ENCODE assay signal across 42 cellular contexts in genomic region chr1:222535455-222535854, GRCh38. TPM values are rescaled to one million over a fixed set of nuclear protein-coding genes. Genes with fewer than 3 reads are reported as not detected.
"Had no signal": no experiment of that assay in that cellular context is flagged by ENCODE, and none has a peak within 500 bp of the region (broad histone marks: within the 10 kb centered on the region; RNA-seq: fewer than 3 reads in every experiment).

No MANE protein-coding gene starts in this region.

- H3K4me3 Mint-ChIP-seq: activated naive CD4-positive, alpha-beta T cell treated with anti-CD3 and anti-CD28 coated beads for 36 hours; activated naive CD4-positive, alpha-beta T cell treated with anti-CD3 and anti-CD28 coated beads, Interleukin-2, amount 10 ng/mL, durations not matched to agents 7 days and 5 days; activated naive CD4-positive, alpha-beta T cell treated with anti-CD3 and anti-CD28 coated beads, Interleukin-2, amount 50 U/mL, for 24 hours; activated naive CD8-positive, alpha-beta T cell; activated naive CD8-positive, alpha-beta T cell treated with anti-CD3 and anti-CD28 coated beads for 36 hours; activated naive CD8-positive, alpha-beta T cell treated with anti-CD3 and anti-CD28 coated beads, Interleukin-2, amount 10 ng/mL, durations not matched to agents 7 days and 5 days; activated naive CD8-positive, alpha-beta T cell treated with anti-CD3 and anti-CD28 coated beads, Interleukin-2, amount 50 U/mL, for 24 hours; activated T-cell treated with anti-CD3 and anti-CD28 coated beads, Interleukin-2, amount 50 U/mL, for 24 hours; activated T-cell treated with anti-CD3 and anti-CD28 coated beads, Interleukin-2, amount 50 U/mL, for 4 hours; activated T-cell treated with anti-CD3 and anti-CD28 coated beads, Interleukin-2, amount 50 U/mL, for 72 hours; activated T-helper 1 cell treated with anti-CD3 and anti-CD28 coated beads, Interleukin-12 subunit alpha, Interleukin-12 subunit beta, Interleukin-2, Interleukin-4 antibody, amounts not matched to agents 30 ng/mL and 10 ng/mL and 1 ng/mL, durations not matched to agents 14 hours and 24 hours and 36 hours; activated T-helper 17 cell treated with anti-CD3 and anti-CD28 coated beads, Interleukin-2, amount 50 U/mL, for 72 hours; brain; central memory CD8-positive, alpha-beta T cell had no signal

- H3K4me1 Mint-ChIP-seq: activated naive CD4-positive, alpha-beta T cell treated with anti-CD3 and anti-CD28 coated beads, Interleukin-2, amount 10 ng/mL, durations not matched to agents 7 days and 5 days; activated naive CD4-positive, alpha-beta T cell treated with anti-CD3 and anti-CD28 coated beads, Interleukin-2, amount 50 U/mL, for 24 hours; activated naive CD8-positive, alpha-beta T cell treated with anti-CD3 and anti-CD28 coated beads for 36 hours; activated naive CD8-positive, alpha-beta T cell treated with anti-CD3 and anti-CD28 coated beads, Interleukin-2, amount 10 ng/mL, durations not matched to agents 7 days and 5 days; activated naive CD8-positive, alpha-beta T cell treated with anti-CD3 and anti-CD28 coated beads, Interleukin-2, amount 50 U/mL, for 24 hours; activated T-helper 17 cell treated with anti-CD3 and anti-CD28 coated beads, Interleukin-2, amount 50 U/mL, for 72 hours; brain; central memory CD8-positive, alpha-beta T cell had no signal

- FAIRE-seq: astrocyte, bronchial epithelial cell had no signal

- H3K27ac ChIP-seq: adrenal gland, ascending aorta, body of pancreas, brain microvascular endothelial cell, breast epithelium, cardiac muscle cell had no signal

- H3K36me3 Mint-ChIP-seq: activated naive CD4-positive, alpha-beta T cell treated with anti-CD3 and anti-CD28 coated beads, Interleukin-2, amount 10 ng/mL, durations not matched to agents 7 days and 5 days; activated naive CD4-positive, alpha-beta T cell treated with anti-CD3 and anti-CD28 coated beads, Interleukin-2, amount 50 U/mL, for 24 hours; activated naive CD4-positive, alpha-beta T cell treated with anti-CD3 and anti-CD28 coated beads, Interleukin-2, amount 50 U/mL, for 72 hours; activated naive CD8-positive, alpha-beta T cell treated with anti-CD3 and anti-CD28 coated beads for 36 hours; activated naive CD8-positive, alpha-beta T cell treated with anti-CD3 and anti-CD28 coated beads, Interleukin-2, amount 10 ng/mL, durations not matched to agents 7 days and 5 days; brain had no signal

- H3K27me3 ChIP-seq: adrenal gland, ascending aorta, body of pancreas, brain microvascular endothelial cell, breast epithelium, cardiac muscle cell had no signal

- ATAC-seq: activated naive CD4-positive, alpha-beta T cell treated with anti-CD3 and anti-CD28 coated beads, Interleukin-2, amount 50 U/mL, for 72 hours; activated naive CD8-positive, alpha-beta T cell treated with anti-CD3 and anti-CD28 coated beads, Interleukin-2, amount 50 U/mL, for 24 hours; activated T-cell treated with anti-CD3 and anti-CD28 coated beads, Interleukin-2, amount 50 U/mL, for 4 hours; activated T-cell treated with anti-CD3 and anti-CD28 coated beads, Interleukin-2, amount 50 U/mL, for 72 hours; activated T-helper 17 cell treated with anti-CD3 and anti-CD28 coated beads, Interleukin-2, amount 50 U/mL, for 72 hours; body of pancreas had no signal

- H3K9me3 ChIP-seq: adrenal gland, ascending aorta, body of pancreas, breast epithelium had no signal

- H3K4me3 ChIP-seq: adrenal gland, ascending aorta, body of pancreas, breast epithelium, cardiac muscle cell had no signal

- H3K36me3 ChIP-seq: adrenal gland, ascending aorta, brain microvascular endothelial cell, breast epithelium, cardiac muscle cell had no signal

- DNase-seq: activated effector memory CD4-positive, alpha-beta T cell treated with anti-CD3 and anti-CD28 coated beads, Interleukin-2, amount 50 U/mL, for 16 hours; activated effector memory CD4-positive, alpha-beta T cell treated with Interleukin-2 at 50 U/mL for 16 hours; activated gamma-delta T cell; activated gamma-delta T cell treated with Interleukin-2 at 50 U/mL for 16 hours; activated naive CD4-positive, alpha-beta T cell; activated naive CD4-positive, alpha-beta T cell treated with anti-CD3 and anti-CD28 coated beads for 36 hours; activated naive CD4-positive, alpha-beta T cell treated with anti-CD3 and anti-CD28 coated beads, Interleukin-2, amount 10 ng/mL, durations not matched to agents 7 days and 5 days; activated naive CD4-positive, alpha-beta T cell treated with anti-CD3 and anti-CD28 coated beads, Interleukin-2, amount 50 U/mL, for 16 hours; activated naive CD4-positive, alpha-beta T cell treated with Interleukin-2 at 50 U/mL for 16 hours; activated naive CD8-positive, alpha-beta T cell treated with anti-CD3 and anti-CD28 coated beads for 36 hours; activated naive CD8-positive, alpha-beta T cell treated with anti-CD3 and anti-CD28 coated beads, Interleukin-2, amount 10 ng/mL, durations not matched to agents 7 days and 5 days; activated naive CD8-positive, alpha-beta T cell treated with anti-CD3 and anti-CD28 coated beads, Interleukin-2, amount 50 U/mL, for 24 hours; activated T-cell treated with anti-CD3 and anti-CD28 coated beads, Interleukin-2, amount 50 U/mL, for 1 hour; activated T-cell treated with anti-CD3 and anti-CD28 coated beads, Interleukin-2, amount 50 U/mL, for 24 hours; activated T-cell treated with anti-CD3 and anti-CD28 coated beads, Interleukin-2, amount 50 U/mL, for 4 hours; activated T-cell treated with anti-CD3 and anti-CD28 coated beads, Interleukin-2, amount 50 U/mL, for 48 hours; activated T-cell treated with anti-CD3 and anti-CD28 coated beads, Interleukin-2, amount 50 U/mL, for 72 hours; adrenal gland; amniotic stem cell; amygdala; anterior cingulate cortex; aorta; body of pancreas; brain microvascular endothelial cell; caudate nucleus; central memory CD4-positive, alpha-beta T cell; cerebellar nuclear complex had no signal

- H3K9me3 Mint-ChIP-seq: activated naive CD4-positive, alpha-beta T cell treated with anti-CD3 and anti-CD28 coated beads for 36 hours; activated naive CD4-positive, alpha-beta T cell treated with anti-CD3 and anti-CD28 coated beads, Interleukin-2, amount 10 ng/mL, durations not matched to agents 7 days and 5 days; activated naive CD4-positive, alpha-beta T cell treated with anti-CD3 and anti-CD28 coated beads, Interleukin-2, amount 50 U/mL, for 24 hours; activated naive CD4-positive, alpha-beta T cell treated with anti-CD3 and anti-CD28 coated beads, Interleukin-2, amount 50 U/mL, for 72 hours; activated naive CD8-positive, alpha-beta T cell treated with anti-CD3 and anti-CD28 coated beads for 36 hours; activated naive CD8-positive, alpha-beta T cell treated with anti-CD3 and anti-CD28 coated beads, Interleukin-2, amount 10 ng/mL, durations not matched to agents 7 days and 5 days; activated naive CD8-positive, alpha-beta T cell treated with anti-CD3 and anti-CD28 coated beads, Interleukin-2, amount 50 U/mL, for 24 hours; activated T-cell treated with anti-CD3 and anti-CD28 coated beads, Interleukin-2, amount 50 U/mL, for 24 hours; activated T-cell treated with anti-CD3 and anti-CD28 coated beads, Interleukin-2, amount 50 U/mL, for 4 hours; activated T-cell treated with anti-CD3 and anti-CD28 coated beads, Interleukin-2, amount 50 U/mL, for 72 hours; activated T-helper 1 cell treated with anti-CD3 and anti-CD28 coated beads, Interleukin-12 subunit alpha, Interleukin-12 subunit beta, Interleukin-2, Interleukin-4 antibody, amounts not matched to agents 30 ng/mL and 10 ng/mL and 1 ng/mL, durations not matched to agents 14 hours and 24 hours and 36 hours; activated T-helper 17 cell treated with anti-CD3 and anti-CD28 coated beads, Interleukin-2, amount 50 U/mL, for 72 hours; activated T-helper 2 cell treated with anti-CD3 and anti-CD28 coated beads, Interferon-gamma antibody, Interleukin-2, Interleukin-4, amounts not matched to agents 10 μg/mL and 5 μg/mL and 100 μg/mL, durations not matched to agents 14 hours and 24 hours and 36 hours; central memory CD8-positive, alpha-beta T cell had no signal

- H3K27ac Mint-ChIP-seq: activated naive CD4-positive, alpha-beta T cell treated with anti-CD3 and anti-CD28 coated beads for 36 hours; activated naive CD4-positive, alpha-beta T cell treated with anti-CD3 and anti-CD28 coated beads, Interleukin-2, amount 10 ng/mL, durations not matched to agents 7 days and 5 days; activated naive CD4-positive, alpha-beta T cell treated with anti-CD3 and anti-CD28 coated beads, Interleukin-2, amount 50 U/mL, for 24 hours; activated naive CD4-positive, alpha-beta T cell treated with anti-CD3 and anti-CD28 coated beads, Interleukin-2, amount 50 U/mL, for 72 hours; activated naive CD8-positive, alpha-beta T cell; activated naive CD8-positive, alpha-beta T cell treated with anti-CD3 and anti-CD28 coated beads for 36 hours; activated naive CD8-positive, alpha-beta T cell treated with anti-CD3 and anti-CD28 coated beads, Interleukin-2, amount 10 ng/mL, durations not matched to agents 7 days and 5 days; activated naive CD8-positive, alpha-beta T cell treated with anti-CD3 and anti-CD28 coated beads, Interleukin-2, amount 50 U/mL, for 24 hours; activated T-cell treated with anti-CD3 and anti-CD28 coated beads, Interleukin-2, amount 50 U/mL, for 24 hours; activated T-cell treated with anti-CD3 and anti-CD28 coated beads, Interleukin-2, amount 50 U/mL, for 72 hours; activated T-helper 1 cell treated with anti-CD3 and anti-CD28 coated beads, Interleukin-12 subunit alpha, Interleukin-12 subunit beta, Interleukin-2, Interleukin-4 antibody, amounts not matched to agents 30 ng/mL and 10 ng/mL and 1 ng/mL, durations not matched to agents 14 hours and 24 hours and 36 hours; activated T-helper 17 cell treated with anti-CD3 and anti-CD28 coated beads, Interleukin-2, amount 50 U/mL, for 72 hours; activated T-helper 2 cell treated with anti-CD3 and anti-CD28 coated beads, Interferon-gamma antibody, Interleukin-2, Interleukin-4, amounts not matched to agents 10 μg/mL and 5 μg/mL and 100 μg/mL, durations not matched to agents 14 hours and 24 hours and 36 hours; brain had no signal

- H3K27me3 Mint-ChIP-seq: activated naive CD4-positive, alpha-beta T cell treated with anti-CD3 and anti-CD28 coated beads, Interleukin-2, amount 50 U/mL, for 24 hours; activated naive CD8-positive, alpha-beta T cell; activated T-cell treated with anti-CD3 and anti-CD28 coated beads, Interleukin-2, amount 50 U/mL, for 24 hours; brain had no signal

- H3K4me1 ChIP-seq: adrenal gland, ascending aorta, body of pancreas, breast epithelium had no signal

RNA-seq across cellular contexts. Expression of gene HHIPL2, which starts 12.4 kb away (rescaled TPM):
- total RNA-seq: ascending aorta, body of pancreas, cardiac muscle cell, cardiac septum, chondrocyte had no signal
